ENCODE assay signal across 8 cellular contexts in the genomic region with DNA sequence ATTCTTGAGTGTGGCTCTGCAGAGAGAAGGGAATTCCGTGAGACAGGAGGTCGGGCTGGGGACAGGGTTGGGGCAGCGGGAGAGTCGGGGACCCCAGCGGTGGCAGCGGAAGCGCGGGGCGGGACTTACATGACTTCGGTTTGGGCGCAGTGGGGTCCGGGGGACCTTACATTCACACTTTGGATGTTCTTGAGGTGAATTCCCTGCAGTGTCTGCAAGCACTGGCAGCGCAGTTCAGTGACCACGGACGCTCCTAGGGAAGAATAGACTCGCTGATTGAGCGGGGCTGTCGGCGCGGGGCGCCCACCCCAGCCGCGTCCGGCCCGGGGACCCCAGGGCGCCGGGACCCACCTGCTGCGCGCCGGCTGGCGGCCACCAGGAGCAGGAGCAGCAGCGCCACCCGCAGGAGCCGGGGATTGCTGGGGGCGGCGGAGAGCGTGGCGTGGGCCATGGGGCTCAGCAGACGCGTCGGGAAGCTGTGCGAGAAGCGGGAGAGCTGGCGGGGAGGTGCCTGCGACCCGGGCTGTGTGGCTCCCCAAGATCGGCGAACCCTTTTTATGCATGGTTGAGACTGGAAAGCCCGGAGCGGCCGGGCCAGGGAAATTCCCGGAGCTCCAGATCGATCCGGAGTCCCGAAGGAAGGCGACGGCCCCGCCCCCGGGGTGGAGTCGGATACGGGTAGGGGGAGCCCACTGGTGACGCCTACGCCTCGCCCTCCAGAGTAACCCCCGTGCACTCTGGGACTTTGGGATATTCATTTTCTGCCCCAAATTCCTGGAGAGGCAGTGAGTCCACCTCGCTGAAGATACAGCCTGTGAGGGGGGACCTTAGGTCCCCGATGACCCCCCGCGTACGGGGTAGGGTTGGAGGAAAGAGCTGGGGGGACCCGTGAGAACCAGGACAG. TPM values are rescaled to one million over a fixed set of nuclear protein-coding genes. Genes with fewer than 3 reads are reported as not detected.
DNase-seq lines count a peak whose midpoint lies in the region; ATAC-seq and TF ChIP-seq lines count a peak whose summit lies in the region.

A gene (minus strand): TSS at position 529 of the 904 bp plus-strand sequence. CDS start 78 bp downstream, at position 451.

- H3K4me3 ChIP-seq in A673 (ENCODE audit: low read depth, low read length, poor library complexity, severe bottlenecking) (peak within 1 kb of the TSS; percentile 60), sigmoid colon (peak within 1 kb of the TSS; percentile 59 to 73 (median 64))

- BruUV-seq in A673 (replicated peaks; lab: Mats Ljungman, UMichigan): no TSS peak

- H3K27me3 ChIP-seq in A673 (replicated peaks; ENCODE audit: insufficient read depth, low read depth, low read length, poor library complexity) (no peaks in the 10 kb centered on the region), sigmoid colon (no peaks in the 10 kb centered on the region)

- DNase-seq in A673 (ENCODE audit: low spot score) (peak; percentile 57), GM10266 (ENCODE audit: extremely low spot score) (peak; percentile 29), RPMI7951 (ENCODE audit: low read depth) (peak; percentile 72), caudate nucleus (lab: John Stamatoyannopoulos, UW) (peak in 43 of 61 donors; percentile 2 to 62 (median 25)), iPS-NIHi7 (ENCODE audit: extremely low spot score) (peak; percentile 68), sigmoid colon (peak; percentile 79), NCI-H2107 (lab: John Stamatoyannopoulos, UW) (no peak)

- H3K9me3 ChIP-seq in A673 (ENCODE audit: low read depth, low read length, poor library complexity, severe bottlenecking): no peaks in the 10 kb centered on the region
- H3K9me3 ChIP-seq in sigmoid colon: no peaks in the 10 kb centered on the region

- TF ChIP-seq POLR2A in sigmoid colon (IDR thresholded peaks at IDR 0.05): no peak

- CTCF ChIA-PET in A673 (lab: Charles Lee): interaction anchor here (0.6 kb wide), 2 partner anchors 365 to 369 kb away, joined by 6 to 7 read pairs; no protein-coding TSS in a partner anchor

- ATAC-seq in HG02798 (IDR thresholded peaks at IDR 0.05; ENCODE audit: poor library complexity, unreplicated experiment): peak; percentile 67

- peak within 1 kb of the TSS; percentile 54 for H3K27ac ChIP-seq in A673 (ENCODE audit: low read depth, low read length, poor library complexity, severe bottlenecking)
- no peak within 1 kb of the TSS for H3K27ac ChIP-seq in caudate nucleus (ENCODE audit: low read depth, low read length)
- H3K27ac ChIP-seq in sigmoid colon: peak within 1 kb of the TSS; percentile 42 to 71 (median 66)

- POLR2A ChIA-PET in A673 (lab: Charles Lee; ENCODE audit: low non-redundant PET): no interaction called here

- TF ChIP-seq CTCF in A673 (conservative IDR thresholded peaks at IDR 0.05; ENCODE audit: low read depth, low read length): peak; percentile 36; the same call in 1 of the 2 replicates
- TF ChIP-seq CTCF in GM10266 (IDR thresholded peaks at IDR 0.05; ENCODE audit: control insufficient read depth, insufficient read depth, low read depth, missing control alignments): no peak
- peak in 2 of 4 experiments; percentile 18 to 61 for TF ChIP-seq CTCF in sigmoid colon (IDR thresholded peaks at IDR 0.05)

- no peak for TF ChIP-seq EP300 in sigmoid colon (IDR thresholded peaks at IDR 0.05)

- intact Hi-C loops in A673 (cut with micrococcal nuclease; ENCODE audit: unreplicated experiment): no loop called here
- intact Hi-C loops in sigmoid colon (cut with DNase I): loop anchor here (10.0 kb wide), 1 partner anchor 174 kb away; a partner anchor contains a TSS

- H3K36me3 ChIP-seq in A673 (ENCODE audit: insufficient read depth, low read length, poor library complexity, severe bottlenecking): no peaks in the 10 kb centered on the region
- no peaks in the 10 kb centered on the region for H3K36me3 ChIP-seq in sigmoid colon

- H3K4me1 ChIP-seq in A673 (ENCODE audit: insufficient read depth, low read length, poor library complexity, severe bottlenecking) (no peaks in the 10 kb centered on the region), sigmoid colon (peaks cover 0 to 14% (median 7%) of the 10 kb centered on the region in 4 donors)

- WGBS in sigmoid colon, 2 donors: 1% methylated on average over 69 of the region's 71 CpGs

RNA-seq across cellular contexts. Expression of the gene that starts here (rescaled TPM):
- total RNA-seq in A673 (2021) (0.24 and 0.50 TPM in 2 replicates), sigmoid colon (1 to 10 TPM in 1 of 4 donors, not detected in 3; 4.8 TPM)
- 1.1 and 1.8 TPM in 2 replicates for total RNA-seq in RPMI7951 (2014; rRNA removed; shearing (Covaris generic))
- 10 to 100 TPM in 1 of 3 donors, 1 to 10 TPM in 2; 2.4 to 82.2 (median 3.5) TPM for polyA plus RNA-seq in sigmoid colon

Comparison
In these comparisons a context has a peak if more than half of its experiments do, and no peak if none do; other contexts are left out.
1. Peak in DNase-seq, H3K4me3 ChIP-seq and H3K27ac ChIP-seq in A673; RNA of the gene not detected or under 1 TPM.